ENCODE assay signal across 9 cellular contexts in genomic region chr21:36482673-36483072, GRCh38. TPM values are rescaled to one million over a fixed set of nuclear protein-coding genes. Genes with fewer than 3 reads are reported as not detected.
"Had no signal": no experiment of that assay in that cellular context is flagged by ENCODE, and none has a peak within 500 bp of the region (broad histone marks: within the 10 kb centered on the region; RNA-seq: fewer than 3 reads in every experiment).

No MANE protein-coding gene starts in this region.

- FAIRE-seq: HTR-8/SVneo, K562 had no signal

- DNase-seq: IMR-90, KBM-7, KG1 had no signal

- H3K27ac ChIP-seq: HL-60 had no signal

- ATAC-seq: K562 had no signal

- H3K4me3 ChIP-seq: K562 had no signal

RNA-seq across cellular contexts. Expression of gene CLDN14, which starts 2.8 kb away (rescaled TPM):
- total RNA-seq: HT-29, HT1080, IMR-90, K562 had no signal
- polyA plus RNA-seq: IgD-negative memory B cell, IMR-90, K562 had no signal
